1 cellular context compared by ENCODE assay signal in the genomic region with DNA sequence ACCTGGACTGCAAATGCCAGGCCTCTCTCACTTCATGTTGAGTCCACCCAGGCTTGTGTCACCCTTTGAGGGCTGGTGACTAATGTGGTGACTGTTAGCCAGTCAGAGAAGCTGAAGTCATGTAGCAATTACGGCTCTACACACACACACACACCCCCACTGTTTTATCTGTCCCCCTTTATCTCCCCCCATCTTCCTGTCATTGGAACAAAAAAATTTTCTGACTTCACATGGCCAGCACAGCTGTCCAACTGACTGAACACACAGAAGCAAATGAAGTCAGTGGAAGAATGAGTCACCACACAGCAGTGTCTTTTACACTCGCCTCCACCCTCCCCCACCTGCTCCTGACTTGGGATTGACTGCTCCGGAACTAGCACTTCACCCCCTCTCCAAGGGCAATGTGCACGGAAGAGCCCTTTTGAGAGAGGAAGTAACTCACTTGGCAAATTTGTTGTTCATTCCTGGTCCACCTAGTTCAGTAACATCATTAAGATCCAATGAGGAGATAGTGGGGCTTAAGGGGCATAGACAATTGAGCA.
A peak's percentile ranks its signal among the peaks of the same experiment; 100 is the strongest.
TF ChIP-seq lines count a peak whose summit lies in the region.

No MANE protein-coding gene starts in this region.

TF ChIP-seq in HEK293, 187 proteins besides CTCF, POLR2A, EP300 and RAD21 (continued from another document and continues in another):
- TF ChIP-seq, protein P1, sequence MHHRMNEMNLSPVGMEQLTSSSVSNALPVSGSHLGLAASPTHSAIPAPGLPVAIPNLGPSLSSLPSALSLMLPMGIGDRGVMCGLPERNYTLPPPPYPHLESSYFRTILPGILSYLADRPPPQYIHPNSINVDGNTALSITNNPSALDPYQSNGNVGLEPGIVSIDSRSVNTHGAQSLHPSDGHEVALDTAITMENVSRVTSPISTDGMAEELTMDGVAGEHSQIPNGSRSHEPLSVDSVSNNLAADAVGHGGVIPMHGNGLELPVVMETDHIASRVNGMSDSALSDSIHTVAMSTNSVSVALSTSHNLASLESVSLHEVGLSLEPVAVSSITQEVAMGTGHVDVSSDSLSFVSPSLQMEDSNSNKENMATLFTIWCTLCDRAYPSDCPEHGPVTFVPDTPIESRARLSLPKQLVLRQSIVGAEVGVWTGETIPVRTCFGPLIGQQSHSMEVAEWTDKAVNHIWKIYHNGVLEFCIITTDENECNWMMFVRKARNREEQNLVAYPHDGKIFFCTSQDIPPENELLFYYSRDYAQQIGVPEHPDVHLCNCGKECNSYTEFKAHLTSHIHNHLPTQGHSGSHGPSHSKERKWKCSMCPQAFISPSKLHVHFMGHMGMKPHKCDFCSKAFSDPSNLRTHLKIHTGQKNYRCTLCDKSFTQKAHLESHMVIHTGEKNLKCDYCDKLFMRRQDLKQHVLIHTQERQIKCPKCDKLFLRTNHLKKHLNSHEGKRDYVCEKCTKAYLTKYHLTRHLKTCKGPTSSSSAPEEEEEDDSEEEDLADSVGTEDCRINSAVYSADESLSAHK (tag by site-specific recombination; IDR thresholded peaks at IDR 0.05): no peak
- TF ChIP-seq ZNF624 (tag by site-specific recombination; IDR thresholded peaks at IDR 0.05): no peak
- 0 out of 2 replicates have a peak, but pooled peaks have one; percentile 71 for TF ChIP-seq ZNF155 (tag by site-specific recombination; IDR thresholded peaks at IDR 0.05)
- TF ChIP-seq ZIC2 (tag by site-specific recombination; IDR thresholded peaks at IDR 0.05): peak; percentile 86
- TF ChIP-seq ZNF24 (tag by site-specific recombination; IDR thresholded peaks at IDR 0.05): peak; percentile 81
- TF ChIP-seq MZF1 (tag by site-specific recombination; IDR thresholded peaks at IDR 0.05; ENCODE audit: borderline replicate concordance): no peak
- TF ChIP-seq ZNF791 (tag by site-specific recombination; IDR thresholded peaks at IDR 0.05): no peak
- TF ChIP-seq, protein P2, sequence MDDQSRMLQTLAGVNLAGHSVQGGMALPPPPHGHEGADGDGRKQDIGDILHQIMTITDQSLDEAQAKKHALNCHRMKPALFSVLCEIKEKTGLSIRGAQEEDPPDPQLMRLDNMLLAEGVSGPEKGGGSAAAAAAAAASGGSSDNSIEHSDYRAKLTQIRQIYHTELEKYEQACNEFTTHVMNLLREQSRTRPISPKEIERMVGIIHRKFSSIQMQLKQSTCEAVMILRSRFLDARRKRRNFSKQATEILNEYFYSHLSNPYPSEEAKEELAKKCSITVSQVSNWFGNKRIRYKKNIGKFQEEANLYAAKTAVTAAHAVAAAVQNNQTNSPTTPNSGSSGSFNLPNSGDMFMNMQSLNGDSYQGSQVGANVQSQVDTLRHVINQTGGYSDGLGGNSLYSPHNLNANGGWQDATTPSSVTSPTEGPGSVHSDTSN (CRISPR knock-in tag; IDR thresholded peaks at IDR 0.05): no peak
- TF ChIP-seq ZNF558 (tag by site-specific recombination; IDR thresholded peaks at IDR 0.05): peak; percentile 73
- no peak for TF ChIP-seq ZNF302 (tag by site-specific recombination; IDR thresholded peaks at IDR 0.05; ENCODE audit: low read depth)
- no peak for TF ChIP-seq ZNF239 (tag by site-specific recombination; IDR thresholded peaks at IDR 0.05)
- TF ChIP-seq, protein P3, sequence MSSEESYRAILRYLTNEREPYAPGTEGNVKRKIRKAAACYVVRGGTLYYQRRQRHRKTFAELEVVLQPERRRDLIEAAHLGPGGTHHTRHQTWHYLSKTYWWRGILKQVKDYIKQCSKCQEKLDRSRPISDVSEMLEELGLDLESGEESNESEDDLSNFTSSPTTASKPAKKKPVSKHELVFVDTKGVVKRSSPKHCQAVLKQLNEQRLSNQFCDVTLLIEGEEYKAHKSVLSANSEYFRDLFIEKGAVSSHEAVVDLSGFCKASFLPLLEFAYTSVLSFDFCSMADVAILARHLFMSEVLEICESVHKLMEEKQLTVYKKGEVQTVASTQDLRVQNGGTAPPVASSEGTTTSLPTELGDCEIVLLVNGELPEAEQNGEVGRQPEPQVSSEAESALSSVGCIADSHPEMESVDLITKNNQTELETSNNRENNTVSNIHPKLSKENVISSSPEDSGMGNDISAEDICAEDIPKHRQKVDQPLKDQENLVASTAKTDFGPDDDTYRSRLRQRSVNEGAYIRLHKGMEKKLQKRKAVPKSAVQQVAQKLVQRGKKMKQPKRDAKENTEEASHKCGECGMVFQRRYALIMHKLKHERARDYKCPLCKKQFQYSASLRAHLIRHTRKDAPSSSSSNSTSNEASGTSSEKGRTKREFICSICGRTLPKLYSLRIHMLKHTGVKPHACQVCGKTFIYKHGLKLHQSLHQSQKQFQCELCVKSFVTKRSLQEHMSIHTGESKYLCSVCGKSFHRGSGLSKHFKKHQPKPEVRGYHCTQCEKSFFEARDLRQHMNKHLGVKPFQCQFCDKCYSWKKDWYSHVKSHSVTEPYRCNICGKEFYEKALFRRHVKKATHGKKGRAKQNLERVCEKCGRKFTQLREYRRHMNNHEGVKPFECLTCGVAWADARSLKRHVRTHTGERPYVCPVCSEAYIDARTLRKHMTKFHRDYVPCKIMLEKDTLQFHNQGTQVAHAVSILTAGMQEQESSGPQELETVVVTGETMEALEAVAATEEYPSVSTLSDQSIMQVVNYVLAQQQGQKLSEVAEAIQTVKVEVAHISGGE (tag by site-specific recombination; conservative IDR thresholded peaks at IDR 0.05; ENCODE audit: low read depth): no peak
- TF ChIP-seq ZNF274 (IDR thresholded peaks at IDR 0.05; ENCODE audit: low read length): no peak
- TF ChIP-seq ZNF274 (tag by site-specific recombination; IDR thresholded peaks at IDR 0.05; ENCODE audit: borderline replicate concordance): no peak
- TF ChIP-seq ZBTB17 (tag by site-specific recombination; IDR thresholded peaks at IDR 0.05): no peak
- TF ChIP-seq ZNF501 (tag by site-specific recombination; IDR thresholded peaks at IDR 0.05): no peak
- peak; percentile 13; the same call in 1 of the 2 replicates for TF ChIP-seq SP2 (tag by site-specific recombination; IDR thresholded peaks at IDR 0.05)
- TF ChIP-seq ZNF37A (tag by site-specific recombination; IDR thresholded peaks at IDR 0.05): no peak
- TF ChIP-seq ZNF610 (tag by site-specific recombination; IDR thresholded peaks at IDR 0.05; ENCODE audit: borderline replicate concordance): no peak
- TF ChIP-seq SP3 (tag by site-specific recombination; IDR thresholded peaks at IDR 0.05): no peak
- peak; percentile 70 for TF ChIP-seq ZFP69B (tag by site-specific recombination; IDR thresholded peaks at IDR 0.05)
- no peak for TF ChIP-seq MEIS1 (CRISPR knock-in tag; IDR thresholded peaks at IDR 0.05; ENCODE audit: borderline replicate concordance)
- TF ChIP-seq, protein P4, sequence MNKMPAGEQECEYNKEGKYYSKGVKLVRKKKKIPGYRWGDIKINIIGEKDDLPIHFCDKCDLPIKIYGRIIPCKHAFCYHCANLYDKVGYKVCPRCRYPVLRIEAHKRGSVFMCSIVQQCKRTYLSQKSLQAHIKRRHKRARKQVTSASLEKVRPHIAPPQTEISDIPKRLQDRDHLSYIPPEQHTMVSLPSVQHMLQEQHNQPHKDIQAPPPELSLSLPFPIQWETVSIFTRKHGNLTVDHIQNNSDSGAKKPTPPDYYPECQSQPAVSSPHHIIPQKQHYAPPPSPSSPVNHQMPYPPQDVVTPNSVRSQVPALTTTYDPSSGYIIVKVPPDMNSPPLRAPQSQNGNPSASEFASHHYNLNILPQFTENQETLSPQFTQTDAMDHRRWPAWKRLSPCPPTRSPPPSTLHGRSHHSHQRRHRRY (tag by site-specific recombination; IDR thresholded peaks at IDR 0.05): no peak
- peak; percentile 63; the same call in 1 of the 2 replicates for TF ChIP-seq ZNF394 (tag by site-specific recombination; IDR thresholded peaks at IDR 0.05; ENCODE audit: borderline replicate concordance)
- TF ChIP-seq, protein P5, sequence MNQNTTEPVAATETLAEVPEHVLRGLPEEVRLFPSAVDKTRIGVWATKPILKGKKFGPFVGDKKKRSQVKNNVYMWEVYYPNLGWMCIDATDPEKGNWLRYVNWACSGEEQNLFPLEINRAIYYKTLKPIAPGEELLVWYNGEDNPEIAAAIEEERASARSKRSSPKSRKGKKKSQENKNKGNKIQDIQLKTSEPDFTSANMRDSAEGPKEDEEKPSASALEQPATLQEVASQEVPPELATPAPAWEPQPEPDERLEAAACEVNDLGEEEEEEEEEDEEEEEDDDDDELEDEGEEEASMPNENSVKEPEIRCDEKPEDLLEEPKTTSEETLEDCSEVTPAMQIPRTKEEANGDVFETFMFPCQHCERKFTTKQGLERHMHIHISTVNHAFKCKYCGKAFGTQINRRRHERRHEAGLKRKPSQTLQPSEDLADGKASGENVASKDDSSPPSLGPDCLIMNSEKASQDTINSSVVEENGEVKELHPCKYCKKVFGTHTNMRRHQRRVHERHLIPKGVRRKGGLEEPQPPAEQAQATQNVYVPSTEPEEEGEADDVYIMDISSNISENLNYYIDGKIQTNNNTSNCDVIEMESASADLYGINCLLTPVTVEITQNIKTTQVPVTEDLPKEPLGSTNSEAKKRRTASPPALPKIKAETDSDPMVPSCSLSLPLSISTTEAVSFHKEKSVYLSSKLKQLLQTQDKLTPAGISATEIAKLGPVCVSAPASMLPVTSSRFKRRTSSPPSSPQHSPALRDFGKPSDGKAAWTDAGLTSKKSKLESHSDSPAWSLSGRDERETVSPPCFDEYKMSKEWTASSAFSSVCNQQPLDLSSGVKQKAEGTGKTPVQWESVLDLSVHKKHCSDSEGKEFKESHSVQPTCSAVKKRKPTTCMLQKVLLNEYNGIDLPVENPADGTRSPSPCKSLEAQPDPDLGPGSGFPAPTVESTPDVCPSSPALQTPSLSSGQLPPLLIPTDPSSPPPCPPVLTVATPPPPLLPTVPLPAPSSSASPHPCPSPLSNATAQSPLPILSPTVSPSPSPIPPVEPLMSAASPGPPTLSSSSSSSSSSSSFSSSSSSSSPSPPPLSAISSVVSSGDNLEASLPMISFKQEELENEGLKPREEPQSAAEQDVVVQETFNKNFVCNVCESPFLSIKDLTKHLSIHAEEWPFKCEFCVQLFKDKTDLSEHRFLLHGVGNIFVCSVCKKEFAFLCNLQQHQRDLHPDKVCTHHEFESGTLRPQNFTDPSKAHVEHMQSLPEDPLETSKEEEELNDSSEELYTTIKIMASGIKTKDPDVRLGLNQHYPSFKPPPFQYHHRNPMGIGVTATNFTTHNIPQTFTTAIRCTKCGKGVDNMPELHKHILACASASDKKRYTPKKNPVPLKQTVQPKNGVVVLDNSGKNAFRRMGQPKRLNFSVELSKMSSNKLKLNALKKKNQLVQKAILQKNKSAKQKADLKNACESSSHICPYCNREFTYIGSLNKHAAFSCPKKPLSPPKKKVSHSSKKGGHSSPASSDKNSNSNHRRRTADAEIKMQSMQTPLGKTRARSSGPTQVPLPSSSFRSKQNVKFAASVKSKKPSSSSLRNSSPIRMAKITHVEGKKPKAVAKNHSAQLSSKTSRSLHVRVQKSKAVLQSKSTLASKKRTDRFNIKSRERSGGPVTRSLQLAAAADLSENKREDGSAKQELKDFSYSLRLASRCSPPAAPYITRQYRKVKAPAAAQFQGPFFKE (tag by site-specific recombination; IDR thresholded peaks at IDR 0.05; ENCODE audit: borderline replicate concordance): no peak
- TF ChIP-seq, protein P6, sequence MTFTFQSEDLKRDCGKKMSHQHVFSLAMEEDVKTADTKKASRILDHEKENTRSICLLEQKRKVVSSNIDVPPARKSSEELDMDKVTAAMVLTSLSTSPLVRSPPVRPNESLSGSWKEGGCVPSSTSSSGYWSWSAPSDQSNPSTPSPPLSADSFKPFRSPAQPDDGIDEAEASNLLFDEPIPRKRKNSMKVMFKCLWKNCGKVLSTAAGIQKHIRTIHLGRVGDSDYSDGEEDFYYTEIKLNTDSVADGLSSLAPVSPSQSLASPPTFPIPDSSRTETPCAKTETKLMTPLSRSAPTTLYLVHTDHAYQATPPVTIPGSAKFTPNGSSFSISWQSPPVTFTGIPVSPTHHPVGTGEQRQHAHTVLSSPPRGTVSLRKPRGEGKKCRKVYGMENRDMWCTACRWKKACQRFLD (tag by site-specific recombination; IDR thresholded peaks at IDR 0.05): no peak
- TF ChIP-seq OSR2 (tag by site-specific recombination; IDR thresholded peaks at IDR 0.05): peak; percentile 56
- TF ChIP-seq, protein P7, sequence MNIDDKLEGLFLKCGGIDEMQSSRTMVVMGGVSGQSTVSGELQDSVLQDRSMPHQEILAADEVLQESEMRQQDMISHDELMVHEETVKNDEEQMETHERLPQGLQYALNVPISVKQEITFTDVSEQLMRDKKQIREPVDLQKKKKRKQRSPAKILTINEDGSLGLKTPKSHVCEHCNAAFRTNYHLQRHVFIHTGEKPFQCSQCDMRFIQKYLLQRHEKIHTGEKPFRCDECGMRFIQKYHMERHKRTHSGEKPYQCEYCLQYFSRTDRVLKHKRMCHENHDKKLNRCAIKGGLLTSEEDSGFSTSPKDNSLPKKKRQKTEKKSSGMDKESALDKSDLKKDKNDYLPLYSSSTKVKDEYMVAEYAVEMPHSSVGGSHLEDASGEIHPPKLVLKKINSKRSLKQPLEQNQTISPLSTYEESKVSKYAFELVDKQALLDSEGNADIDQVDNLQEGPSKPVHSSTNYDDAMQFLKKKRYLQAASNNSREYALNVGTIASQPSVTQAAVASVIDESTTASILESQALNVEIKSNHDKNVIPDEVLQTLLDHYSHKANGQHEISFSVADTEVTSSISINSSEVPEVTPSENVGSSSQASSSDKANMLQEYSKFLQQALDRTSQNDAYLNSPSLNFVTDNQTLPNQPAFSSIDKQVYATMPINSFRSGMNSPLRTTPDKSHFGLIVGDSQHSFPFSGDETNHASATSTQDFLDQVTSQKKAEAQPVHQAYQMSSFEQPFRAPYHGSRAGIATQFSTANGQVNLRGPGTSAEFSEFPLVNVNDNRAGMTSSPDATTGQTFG (tag by site-specific recombination; IDR thresholded peaks at IDR 0.05; ENCODE audit: borderline replicate concordance): no peak
- 0 out of 2 replicates have a peak, but pooled peaks have one; percentile 60 for TF ChIP-seq ZNF2 (tag by site-specific recombination; IDR thresholded peaks at IDR 0.05)
- TF ChIP-seq EGR2 (tag by site-specific recombination; IDR thresholded peaks at IDR 0.05; ENCODE audit: low read depth): peak; percentile 81
- TF ChIP-seq GLIS1 (tag by site-specific recombination; IDR thresholded peaks at IDR 0.05): no peak
- TF ChIP-seq ZNF366 (tag by site-specific recombination; conservative IDR thresholded peaks at IDR 0.05): peak; percentile 74
- TF ChIP-seq ZNF404 (tag by site-specific recombination; IDR thresholded peaks at IDR 0.05): no peak
- TF ChIP-seq ZNF214 (tag by site-specific recombination; IDR thresholded peaks at IDR 0.05; ENCODE audit: borderline replicate concordance): no peak
- no peak for TF ChIP-seq ZNF747 (tag by site-specific recombination; IDR thresholded peaks at IDR 0.05)
- TF ChIP-seq ZNF121 (tag by site-specific recombination; IDR thresholded peaks at IDR 0.05): no peak
- TF ChIP-seq ZNF843 (tag by site-specific recombination; IDR thresholded peaks at IDR 0.05): peak; percentile 69
- no peak for TF ChIP-seq SCRT1 (tag by site-specific recombination; IDR thresholded peaks at IDR 0.05; ENCODE audit: borderline replicate concordance)
- no peak for TF ChIP-seq ZNF777 (tag by site-specific recombination; IDR thresholded peaks at IDR 0.05; ENCODE audit: borderline replicate concordance)
- TF ChIP-seq ZXDB (tag by site-specific recombination; IDR thresholded peaks at IDR 0.05): peak; percentile 45; the same call in 1 of the 2 replicates
- no peak for TF ChIP-seq OVOL3 (tag by site-specific recombination; IDR thresholded peaks at IDR 0.05)
- TF ChIP-seq ZNF600 (tag by site-specific recombination; IDR thresholded peaks at IDR 0.05): peak; percentile 85
- TF ChIP-seq ZNF596 (tag by site-specific recombination; IDR thresholded peaks at IDR 0.05): no peak
